ENCODE assay signal across 9 cellular contexts in the genomic region with DNA sequence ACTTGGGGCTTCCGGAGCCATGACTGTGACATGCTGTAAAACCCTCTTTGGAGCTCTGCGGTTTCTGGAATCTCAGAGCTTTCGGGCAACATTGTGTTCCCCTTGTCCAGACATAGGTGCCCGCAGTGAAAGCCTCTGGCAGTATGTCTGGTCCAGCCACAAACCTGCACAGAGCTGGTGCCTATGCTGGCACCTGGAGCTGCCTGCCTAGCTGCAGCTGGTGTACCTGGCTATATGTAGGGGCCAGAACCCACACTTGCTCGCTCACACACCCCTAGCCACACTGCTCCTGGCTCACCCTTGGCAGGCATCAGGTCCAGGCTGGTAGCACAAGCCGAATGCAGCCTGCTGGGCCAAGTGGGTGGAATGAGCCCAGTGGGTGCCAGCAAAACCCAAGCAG.
"Had no signal": no experiment of that assay in that cellular context is flagged by ENCODE, and none has a peak within 500 bp of the region (broad histone marks: within the 10 kb centered on the region; RNA-seq: fewer than 3 reads in every experiment).

No MANE protein-coding gene starts in this region.

- ATAC-seq: GM23338, HCT116 had no signal

- H3K4me3 ChIP-seq: GM23248, GM23338, HAP-1 had no signal

- H3K27ac ChIP-seq: GM23248 had no signal

- H3K9me3 Mint-ChIP-seq: HFFc6 had no signal

- H3K4me1 ChIP-seq: HAP-1 had no signal

- H3K9ac ChIP-seq: GM23248 had no signal

- H3K4me1 Mint-ChIP-seq: GM23338, H9 had no signal

- H3K9me3 ChIP-seq: HAP-1 had no signal

- H3K4me2 ChIP-seq: GM23338 had no signal

- H3K4me3 Mint-ChIP-seq: GM23338, H9, HFFc6 had no signal

- H3K36me3 ChIP-seq: HAP-1 had no signal

- H2AFZ ChIP-seq: GM23248, GM23338 had no signal

- DNase-seq: GM23248, GOT3, H7, H9, HCEC 1CT, HFFc6 had no signal

- H3K27ac Mint-ChIP-seq: GM23338, H9, HFFc6 had no signal
